ENCODE assay signal across 1 cellular context in the genomic region with DNA sequence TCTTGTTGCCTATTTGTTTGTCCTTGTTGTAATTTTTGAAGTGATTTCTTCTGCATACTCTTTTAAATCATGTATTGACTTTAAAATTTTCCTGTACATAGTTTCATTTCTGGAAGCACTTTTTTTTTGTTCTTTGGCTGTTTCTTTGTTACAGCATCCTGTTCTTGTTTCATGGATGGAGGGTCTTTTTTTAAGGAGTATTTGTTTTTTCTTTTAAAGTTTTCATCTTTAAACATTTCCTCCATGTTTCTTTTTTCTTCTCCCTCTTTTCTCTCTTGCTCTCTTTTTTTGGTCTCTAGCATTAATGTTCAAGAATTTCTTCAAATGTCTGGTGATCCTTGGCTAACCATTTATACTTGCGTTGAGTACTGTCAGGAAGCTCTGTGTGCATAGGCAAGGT.
TF ChIP-seq lines count a peak whose summit lies in the region.

No MANE protein-coding gene starts in this region.

TF ChIP-seq in HEK293, 187 proteins besides CTCF, POLR2A, EP300 and RAD21 (continued from another document):
- no peak for TF ChIP-seq ZNF596 (tag by site-specific recombination; IDR thresholded peaks at IDR 0.05)
- TF ChIP-seq SETDB1 (IDR thresholded peaks at IDR 0.05; ENCODE audit: insufficient read length, low read length) = peak; percentile 87
- TF ChIP-seq MZF1 (tag by site-specific recombination; IDR thresholded peaks at IDR 0.05; ENCODE audit: borderline replicate concordance) = peak; percentile 49; the same call in 1 of the 2 replicates
- no peak for TF ChIP-seq ZSCAN23 (tag by site-specific recombination; IDR thresholded peaks at IDR 0.05)
- TF ChIP-seq ZNF280D (tag by site-specific recombination; IDR thresholded peaks at IDR 0.05) = peak; percentile 93
- no peak for TF ChIP-seq ZNF292 (tag by site-specific recombination; IDR thresholded peaks at IDR 0.05; ENCODE audit: borderline replicate concordance, low read depth)
- TF ChIP-seq ZFP3 (tag by site-specific recombination; IDR thresholded peaks at IDR 0.05; ENCODE audit: low read depth) = no peak
- TF ChIP-seq ZNF626 (tag by site-specific recombination; IDR thresholded peaks at IDR 0.05) = peak; percentile 62; the same call in 1 of the 2 replicates
- peak; percentile 42; the same call in 1 of the 2 replicates for TF ChIP-seq ZNF580 (tag by site-specific recombination; IDR thresholded peaks at IDR 0.05)
- peak; percentile 32; the same call in 1 of the 2 replicates for TF ChIP-seq ZNF610 (tag by site-specific recombination; IDR thresholded peaks at IDR 0.05; ENCODE audit: borderline replicate concordance)
- no peak for TF ChIP-seq PRDM1 (tag by site-specific recombination; IDR thresholded peaks at IDR 0.05)
- no peak for TF ChIP-seq ZNF138 (tag by site-specific recombination; IDR thresholded peaks at IDR 0.05; ENCODE audit: borderline replicate concordance)
- no peak for TF ChIP-seq KLF7 (tag by site-specific recombination; IDR thresholded peaks at IDR 0.05; ENCODE audit: borderline replicate concordance)
- TF ChIP-seq, protein P1, sequence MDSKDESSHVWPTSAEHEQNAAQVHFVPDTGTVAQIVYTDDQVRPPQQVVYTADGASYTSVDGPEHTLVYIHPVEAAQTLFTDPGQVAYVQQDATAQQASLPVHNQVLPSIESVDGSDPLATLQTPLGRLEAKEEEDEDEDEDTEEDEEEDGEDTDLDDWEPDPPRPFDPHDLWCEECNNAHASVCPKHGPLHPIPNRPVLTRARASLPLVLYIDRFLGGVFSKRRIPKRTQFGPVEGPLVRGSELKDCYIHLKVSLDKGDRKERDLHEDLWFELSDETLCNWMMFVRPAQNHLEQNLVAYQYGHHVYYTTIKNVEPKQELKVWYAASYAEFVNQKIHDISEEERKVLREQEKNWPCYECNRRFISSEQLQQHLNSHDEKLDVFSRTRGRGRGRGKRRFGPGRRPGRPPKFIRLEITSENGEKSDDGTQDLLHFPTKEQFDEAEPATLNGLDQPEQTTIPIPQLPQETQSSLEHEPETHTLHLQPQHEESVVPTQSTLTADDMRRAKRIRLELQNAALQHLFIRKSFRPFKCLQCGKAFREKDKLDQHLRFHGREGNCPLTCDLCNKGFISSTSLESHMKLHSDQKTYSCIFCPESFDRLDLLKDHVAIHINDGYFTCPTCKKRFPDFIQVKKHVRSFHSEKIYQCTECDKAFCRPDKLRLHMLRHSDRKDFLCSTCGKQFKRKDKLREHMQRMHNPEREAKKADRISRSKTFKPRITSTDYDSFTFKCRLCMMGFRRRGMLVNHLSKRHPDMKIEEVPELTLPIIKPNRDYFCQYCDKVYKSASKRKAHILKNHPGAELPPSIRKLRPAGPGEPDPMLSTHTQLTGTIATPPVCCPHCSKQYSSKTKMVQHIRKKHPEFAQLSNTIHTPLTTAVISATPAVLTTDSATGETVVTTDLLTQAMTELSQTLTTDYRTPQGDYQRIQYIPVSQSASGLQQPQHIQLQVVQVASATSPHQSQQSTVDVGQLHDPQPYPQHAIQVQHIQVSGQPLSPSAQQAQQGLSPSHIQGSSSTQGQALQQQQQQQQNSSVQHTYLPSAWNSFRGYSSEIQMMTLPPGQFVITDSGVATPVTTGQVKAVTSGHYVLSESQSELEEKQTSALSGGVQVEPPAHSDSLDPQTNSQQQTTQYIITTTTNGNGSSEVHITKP (tag by site-specific recombination; IDR thresholded peaks at IDR 0.05) = no peak
- TF ChIP-seq ZNF362 (tag by site-specific recombination; IDR thresholded peaks at IDR 0.05) = peak; percentile 73; the same call in 1 of the 2 replicates
